Comparison of ENCODE assay signal across 1 cellular context in the genomic region with DNA sequence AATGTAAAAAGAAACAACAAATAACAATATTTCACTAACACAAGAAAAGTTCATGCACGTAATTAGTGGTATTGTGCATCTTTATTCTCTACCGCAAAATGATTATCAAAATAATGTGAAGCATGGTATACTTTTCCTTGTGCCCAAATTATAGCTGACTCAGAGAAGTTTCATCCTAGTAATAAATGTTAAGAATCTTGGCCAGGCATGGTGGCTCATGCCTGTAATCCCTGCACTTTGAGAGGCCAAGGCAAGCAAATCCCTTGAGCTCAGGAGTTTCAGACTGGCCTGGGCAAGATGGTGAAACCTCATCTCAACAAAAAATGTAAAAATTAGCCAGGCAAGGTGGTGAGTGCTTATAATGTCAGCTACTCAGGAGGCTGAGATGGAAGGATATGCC.
TF ChIP-seq lines count a peak whose summit lies in the region.

No MANE protein-coding gene starts in this region.

TF ChIP-seq in SK-N-SH treated with all-trans-retinoic acid at 6 μM for 48 hours, 23 proteins besides CTCF, POLR2A, EP300 and RAD21 (continued from another document):
- no peak for TF ChIP-seq BACH2 (CRISPR knock-in tag; IDR thresholded peaks at IDR 0.05; ENCODE audit: borderline replicate concordance)
- TF ChIP-seq TOX (CRISPR knock-in tag; IDR thresholded peaks at IDR 0.05; ENCODE audit: borderline replicate concordance), result no peak
- TF ChIP-seq ESRRG (CRISPR knock-in tag; IDR thresholded peaks at IDR 0.05), result no peak
- TF ChIP-seq ZC3H10 (CRISPR knock-in tag; IDR thresholded peaks at IDR 0.05), result no peak
- no peak for TF ChIP-seq POU6F1 (CRISPR knock-in tag; IDR thresholded peaks at IDR 0.05; ENCODE audit: borderline replicate concordance, low read depth)
- TF ChIP-seq OSR1 (CRISPR knock-in tag; IDR thresholded peaks at IDR 0.05), result no peak
